In genomic region chr19:34253711-34254551, GRCh38 we compare ENCODE assay signal across 1 cellular context.
TF ChIP-seq lines count a peak whose summit lies in the region.

No MANE protein-coding gene starts in this region.

TF ChIP-seq in HepG2, 621 proteins besides CTCF, POLR2A, EP300 and RAD21 (continued from another document and continues in another):
- TF ChIP-seq ZNF609 (CRISPR knock-in tag; IDR thresholded peaks at IDR 0.05; ENCODE audit: borderline replicate concordance) (no peak), RFX5 (IDR thresholded peaks at IDR 0.05; ENCODE audit: low read depth, low read length) (no peak), ZNF543 (CRISPR knock-in tag; IDR thresholded peaks at IDR 0.05) (peak; percentile 54; the same call in 1 of the 2 replicates), KMT2A (CRISPR knock-in tag; IDR thresholded peaks at IDR 0.05) (peak; percentile 53; the same call in 1 of the 2 replicates), ZNF556 (CRISPR knock-in tag; IDR thresholded peaks at IDR 0.05; ENCODE audit: borderline replicate concordance) (0 out of 2 replicates have a peak, but pooled peaks have one; percentile 15), IRX3 (CRISPR knock-in tag; IDR thresholded peaks at IDR 0.05; ENCODE audit: borderline replicate concordance, low read depth) (peak; percentile 50; the same call in 1 of the 2 replicates), MAF1 (CRISPR knock-in tag; IDR thresholded peaks at IDR 0.05; ENCODE audit: borderline replicate concordance) (peak; percentile 74; the same call in 1 of the 2 replicates), ZNF10 (CRISPR knock-in tag; IDR thresholded peaks at IDR 0.05; ENCODE audit: borderline replicate concordance, low read depth) (no peak), AGO1 (IDR thresholded peaks at IDR 0.05; ENCODE audit: low read depth, low read length, poor library complexity, severe bottlenecking) (no peak), RNF219 (CRISPR knock-in tag; IDR thresholded peaks at IDR 0.05) (no peak), ZNF20 (CRISPR knock-in tag; IDR thresholded peaks at IDR 0.05) (no peak), ZFP36L2 (CRISPR knock-in tag; IDR thresholded peaks at IDR 0.05) (no peak), PHF8 (CRISPR knock-in tag; IDR thresholded peaks at IDR 0.05) (peak; percentile 91), FOXP4 (CRISPR knock-in tag; IDR thresholded peaks at IDR 0.05) (no peak), ZNF317 (CRISPR knock-in tag; IDR thresholded peaks at IDR 0.05) (peak; percentile 47; the same call in 1 of the 2 replicates), SAFB2 (CRISPR knock-in tag; IDR thresholded peaks at IDR 0.05; ENCODE audit: borderline replicate concordance, low read depth) (no peak; the same call in 1 of the 2 replicates), ZNF691 (CRISPR knock-in tag; IDR thresholded peaks at IDR 0.05; ENCODE audit: borderline replicate concordance, low read depth) (no peak), DNMT3B (CRISPR knock-in tag; conservative IDR thresholded peaks at IDR 0.05) (no peak), KAT8 (CRISPR knock-in tag; IDR thresholded peaks at IDR 0.05) (peak; percentile 83), PCBP1 (IDR thresholded peaks at IDR 0.05; ENCODE audit: borderline replicate concordance, low read depth, low read length) (0 out of 2 replicates have a peak, but pooled peaks have one; percentile 38), ARID4A (CRISPR knock-in tag; IDR thresholded peaks at IDR 0.05; ENCODE audit: borderline replicate concordance) (peak; percentile 52; the same call in 1 of the 2 replicates), ZBTB44 (CRISPR knock-in tag; IDR thresholded peaks at IDR 0.05) (no peak; the same call in 1 of the 2 replicates), ZNF644 (CRISPR knock-in tag; IDR thresholded peaks at IDR 0.05; ENCODE audit: low read depth) (no peak), ZNF777 (CRISPR knock-in tag; IDR thresholded peaks at IDR 0.05) (peak; percentile 68; the same call in 1 of the 2 replicates), TP53 (CRISPR knock-in tag; conservative IDR thresholded peaks at IDR 0.05) (peak; percentile 80; the same call in 1 of the 2 replicates), ZBTB2 (CRISPR knock-in tag; IDR thresholded peaks at IDR 0.05; ENCODE audit: low read depth) (peak; percentile 72; the same call in 1 of the 2 replicates), SALL2 (CRISPR knock-in tag; IDR thresholded peaks at IDR 0.05) (no peak), ZNF546 (CRISPR knock-in tag; conservative IDR thresholded peaks at IDR 0.05) (no peak), TEF (CRISPR knock-in tag; IDR thresholded peaks at IDR 0.05) (peak; percentile 21; the same call in 1 of the 2 replicates), ZFX (CRISPR knock-in tag; IDR thresholded peaks at IDR 0.05; ENCODE audit: low read depth) (peak; percentile 45; the same call in 1 of the 2 replicates), DPF2 (CRISPR knock-in tag; IDR thresholded peaks at IDR 0.05; ENCODE audit: borderline replicate concordance, low read depth) (no peak), ZNF430 (CRISPR knock-in tag; IDR thresholded peaks at IDR 0.05) (peak; percentile 17; the same call in 1 of the 2 replicates), ZNF576 (CRISPR knock-in tag; IDR thresholded peaks at IDR 0.05) (no peak), IRF2 (CRISPR knock-in tag; IDR thresholded peaks at IDR 0.05) (peak; percentile 34; the same call in 1 of the 2 replicates), ZBTB10 (CRISPR knock-in tag; IDR thresholded peaks at IDR 0.05; ENCODE audit: borderline replicate concordance) (no peak), KMT2B (CRISPR knock-in tag; IDR thresholded peaks at IDR 0.05) (peak; percentile 84)
